Comparison of ENCODE assay signal across 15 cellular contexts in the genomic region with DNA sequence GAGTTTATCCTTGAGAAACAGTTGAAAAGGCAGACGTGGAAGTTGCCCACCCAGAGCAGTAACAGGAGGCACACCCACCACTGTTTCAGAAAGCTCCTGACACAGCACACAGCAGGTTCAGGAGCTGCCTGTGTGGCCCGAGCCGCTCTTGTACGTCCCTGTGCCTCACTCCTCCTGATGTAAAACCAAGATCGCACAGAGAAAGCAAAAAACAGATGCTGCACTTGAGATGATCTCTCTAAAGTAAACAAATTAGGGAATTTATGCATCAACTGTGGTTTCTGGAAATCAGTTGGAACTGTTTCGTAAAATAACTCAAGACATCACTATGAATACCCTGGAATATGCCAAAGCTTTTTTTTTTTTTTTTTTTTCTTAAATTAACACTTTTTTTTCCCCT.
A peak's percentile ranks its signal among the peaks of the same experiment; 100 is the strongest.
DNase-seq lines count a peak whose midpoint lies in the region; ATAC-seq and TF ChIP-seq lines count a peak whose summit lies in the region.
"Had no signal": no experiment of that assay in that cellular context is flagged by ENCODE, and none has a peak within 500 bp of the region (broad histone marks: within the 10 kb centered on the region; RNA-seq: fewer than 3 reads in every experiment).

No MANE protein-coding gene starts in this region.

- H3K36me3 ChIP-seq in CD8-positive, alpha-beta memory T cell (ENCODE audit: insufficient read depth, low read length) = no peaks in the 10 kb centered on the region
- H3K36me3 ChIP-seq: BLaER1 treated with 17β-estradiol and CSF1 and Interleukin-3, amounts not matched to agents 10 nM and 100 nM; right atrium auricular region had no signal

- no peak overlapping the region for H3K4me3 Mint-ChIP-seq in mesothelial cell of epicardium
- H3K4me3 Mint-ChIP-seq in CD8-positive, alpha-beta memory T cell = no peak overlapping the region
- H3K4me3 Mint-ChIP-seq: activated naive CD4-positive, alpha-beta T cell treated with anti-CD3 and anti-CD28 coated beads for 36 hours had no signal

- H3K4me3 ChIP-seq in CD8-positive, alpha-beta memory T cell (ENCODE audit: low read length) = no peak overlapping the region
- H3K4me3 ChIP-seq: BLaER1 treated with 17β-estradiol and CSF1 and Interleukin-3, amounts not matched to agents 10 nM and 100 nM; right atrium auricular region; SK-N-MC had no signal

- peaks cover 6% of the 10 kb centered on the region for H3K36me3 Mint-ChIP-seq in mesothelial cell of epicardium
- no peaks in the 10 kb centered on the region for H3K36me3 Mint-ChIP-seq in CD8-positive, alpha-beta memory T cell

- H3K4me1 Mint-ChIP-seq in mesothelial cell of epicardium = peaks cover 44% of the 10 kb centered on the region
- no peaks in the 10 kb centered on the region for H3K4me1 Mint-ChIP-seq in CD8-positive, alpha-beta memory T cell

- no peaks in the 10 kb centered on the region for H3K27me3 ChIP-seq in CD8-positive, alpha-beta memory T cell (ENCODE audit: insufficient read depth, low read length, poor library complexity, severe bottlenecking)
- H3K27me3 ChIP-seq: BLaER1 treated with 17β-estradiol and CSF1 and Interleukin-3, amounts not matched to agents 10 nM and 100 nM; right atrium auricular region had no signal

- H3K27me3 Mint-ChIP-seq in mesothelial cell of epicardium (ENCODE audit: low read depth) = no peaks in the 10 kb centered on the region
- H3K27me3 Mint-ChIP-seq in CD8-positive, alpha-beta memory T cell = no peaks in the 10 kb centered on the region

- no peak for ATAC-seq in GM21390 (IDR thresholded peaks at IDR 0.05; ENCODE audit: unreplicated experiment)
- ATAC-seq in HG03521 (IDR thresholded peaks at IDR 0.05; ENCODE audit: unreplicated experiment) = no peak
- no peak for ATAC-seq in HG03175 (IDR thresholded peaks at IDR 0.05; ENCODE audit: unreplicated experiment)
- ATAC-seq: stimulated activated naive CD8-positive, alpha-beta T cell treated with anti-CD3 and anti-CD28 coated beads, Interleukin-15, Interleukin-2, amounts not matched to agents 100 U/mL and 50 U/mL, for 24 hours had no signal

- peak; percentile 73 for DNase-seq in AG09319 (ENCODE audit: extremely low read depth, low read depth)
- peak; percentile 10 for DNase-seq in M059J (ENCODE audit: low read depth)
- DNase-seq in dedifferentiated amniotic fluid mesenchymal stem cell (ENCODE audit: extremely low spot score) = peak; percentile 51
- no peak for DNase-seq in mesothelial cell of epicardium (ENCODE audit: low spot score in 2 of 2, unreplicated experiment in 2 of 2)
- DNase-seq in CD8-positive, alpha-beta memory T cell = no peak
- DNase-seq: activated naive CD4-positive, alpha-beta T cell treated with anti-CD3 and anti-CD28 coated beads for 36 hours; cerebellar nuclear complex; NCI-H2029; stimulated activated naive CD8-positive, alpha-beta T cell treated with anti-CD3 and anti-CD28 coated beads, Interleukin-15, Interleukin-2, amounts not matched to agents 100 U/mL and 50 U/mL, for 24 hours had no signal

- no peak for TF ChIP-seq CTCF in AG09319 (IDR thresholded peaks at IDR 0.05; ENCODE audit: low read depth, low read length)
- no peak for TF ChIP-seq CTCF in mesothelial cell of epicardium (IDR thresholded peaks at IDR 0.05; ENCODE audit: unreplicated experiment)

- no peaks in the 10 kb centered on the region for H3K9me3 Mint-ChIP-seq in mesothelial cell of epicardium
- H3K9me3 Mint-ChIP-seq in CD8-positive, alpha-beta memory T cell = no peaks in the 10 kb centered on the region
- H3K9me3 Mint-ChIP-seq: activated naive CD4-positive, alpha-beta T cell treated with anti-CD3 and anti-CD28 coated beads for 36 hours had no signal

- CTCF ChIA-PET in CD8-positive, alpha-beta memory T cell (lab: Charles Lee) = no interaction called here

- H3K27ac Mint-ChIP-seq in mesothelial cell of epicardium = peak overlapping the region; percentile 16
- H3K27ac Mint-ChIP-seq in CD8-positive, alpha-beta memory T cell = no peak overlapping the region
- H3K27ac Mint-ChIP-seq: activated naive CD4-positive, alpha-beta T cell treated with anti-CD3 and anti-CD28 coated beads for 36 hours had no signal

- POLR2A ChIA-PET in CD8-positive, alpha-beta memory T cell (lab: Charles Lee) = no interaction called here

- no peaks in the 10 kb centered on the region for H3K4me1 ChIP-seq in CD8-positive, alpha-beta memory T cell (ENCODE audit: insufficient read depth, low read length)
- H3K4me1 ChIP-seq: right atrium auricular region had no signal

- H3K9me3 ChIP-seq in CD8-positive, alpha-beta memory T cell (ENCODE audit: low read length) = no peaks in the 10 kb centered on the region
- H3K9me3 ChIP-seq: right atrium auricular region had no signal

- no peak overlapping the region for H3K27ac ChIP-seq in CD8-positive, alpha-beta memory T cell (ENCODE audit: low read depth, low read length)
- H3K27ac ChIP-seq: BLaER1 treated with 17β-estradiol and CSF1 and Interleukin-3, amounts not matched to agents 10 nM and 100 nM; right atrium auricular region; SK-N-MC had no signal

Comparison
In these comparisons a context has a peak if more than half of its experiments do, and no peak if none do; other contexts are left out.
1. DNase-seq: peak in AG09319 (single experiment), M059J (single experiment) and dedifferentiated amniotic fluid mesenchymal stem cell (single experiment); none in mesothelial cell of epicardium (0 of 2) and CD8-positive, alpha-beta memory T cell (0 of 5).